Comparison of ENCODE assay signal across 12 cellular contexts in the genomic region with DNA sequence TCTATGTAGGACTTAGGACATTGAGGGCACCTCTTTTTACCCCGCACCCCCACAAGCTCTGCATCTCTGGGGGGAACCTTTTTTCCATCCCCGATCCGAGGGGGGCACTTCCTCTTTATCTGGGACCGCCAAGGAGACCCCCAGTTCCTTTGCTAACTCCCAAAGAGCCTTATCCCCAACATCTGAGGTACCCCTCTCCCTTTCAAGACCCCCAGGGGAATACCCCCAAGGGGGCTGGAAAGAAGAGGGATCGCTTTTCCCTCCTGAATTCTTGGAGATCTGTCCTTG. TPM values are rescaled to one million over a fixed set of nuclear protein-coding genes. Genes with fewer than 3 reads are reported as not detected.
DNase-seq lines count a peak whose midpoint lies in the region; ATAC-seq, FAIRE-seq and TF ChIP-seq lines count a peak whose summit lies in the region.
"Had no signal": no experiment of that assay in that cellular context is flagged by ENCODE, and none has a peak within 500 bp of the region (broad histone marks: within the 10 kb centered on the region; RNA-seq: fewer than 3 reads in every experiment).

No MANE protein-coding gene starts in this region.

- H2AK5ac ChIP-seq in IMR-90 (ENCODE audit: low read depth, low read length), result no peak overlapping the region

- peak overlapping the region; percentile 52 for H3K4me3 ChIP-seq in CD8-positive, alpha-beta memory T cell (ENCODE audit: low read length)
- H3K4me3 ChIP-seq in IMR-90 (ENCODE audit: insufficient read depth, low read depth, low read length) (no peak overlapping the region), GM12878 (peak overlapping the region; percentile 99)

- no peaks in the 10 kb centered on the region for H3K79me1 ChIP-seq in IMR-90 (ENCODE audit: low read depth in 1 of 2, low read length in 2 of 2)

- BruUV-seq in IMR-90 (replicated peaks; lab: Mats Ljungman, UMichigan) (no TSS peak), GM12878 (replicated peaks; lab: Mats Ljungman, UMichigan) (no TSS peak)

- in situ Hi-C loops in IMR-90 (cut with MboI; ENCODE audit: low sequenced_read_pairs), result no loop called here
- in situ Hi-C loops in GM12878 (cut with MboI), result no loop called here

- TF ChIP-seq POLR2A in IMR-90 (IDR thresholded peaks at IDR 0.05; ENCODE audit: low read depth, low read length) (no peak), GM12878 (IDR thresholded peaks at IDR 0.05; ENCODE audit: low read depth, low read length) (no peak)

- peaks cover 42% of the 10 kb centered on the region for H3K4me1 ChIP-seq in CD8-positive, alpha-beta memory T cell (ENCODE audit: insufficient read depth, low read length)
- H3K4me1 ChIP-seq in IMR-90 (ENCODE audit: control insufficient read depth, insufficient read depth, low read length), result no peaks in the 10 kb centered on the region
- peaks cover 42% of the 10 kb centered on the region for H3K4me1 ChIP-seq in GM12878 (ENCODE audit: control insufficient read depth, insufficient read depth, low read length)

- peaks cover 0 to 2% (median 0%) of the 10 kb centered on the region in 5 donors for H3K9me3 Mint-ChIP-seq in CD8-positive, alpha-beta memory T cell
- H3K9me3 Mint-ChIP-seq in natural killer cell, result no peaks in the 10 kb centered on the region

- H2BK120ac ChIP-seq in IMR-90 (ENCODE audit: low read depth, low read length), result no peak overlapping the region

- no peak overlapping the region for H2BK15ac ChIP-seq in IMR-90 (ENCODE audit: low read depth, low read length)

- H3K27ac Mint-ChIP-seq in CD8-positive, alpha-beta memory T cell, result peak overlapping the region in 7 of 8 donors; percentile 39 to 97 (median 87)
- H3K27ac Mint-ChIP-seq in natural killer cell, result peak overlapping the region in 1 of 2 donors; percentile 56

- H3K36me3 ChIP-seq in CD8-positive, alpha-beta memory T cell (ENCODE audit: insufficient read depth, low read length), result no peaks in the 10 kb centered on the region
- H3K36me3 ChIP-seq in IMR-90 (ENCODE audit: control insufficient read depth, insufficient read depth, low read length) (no peaks in the 10 kb centered on the region), GM12878 (ENCODE audit: control insufficient read depth in 2 of 2, insufficient read depth in 2 of 2, low read length in 1 of 2) (peaks cover 0 to 8% of the 10 kb centered on the region in 2 experiments; a peak in 2 of 4 replicates)
- H3K36me3 ChIP-seq: ascending aorta had no signal

- H3K27ac ChIP-seq in CD8-positive, alpha-beta memory T cell (ENCODE audit: low read depth, low read length), result peak overlapping the region; percentile 79
- H3K27ac ChIP-seq in IMR-90 (ENCODE audit: insufficient read depth, low read length), result no peak overlapping the region
- H3K27ac ChIP-seq in GM12878 (ENCODE audit: control insufficient read depth, insufficient read depth), result peak overlapping the region; percentile 83
- H3K27ac ChIP-seq: ascending aorta had no signal

- H4K8ac ChIP-seq in IMR-90 (ENCODE audit: low read depth in 2 of 2, low read length in 2 of 2), result no peak overlapping the region

- no peak overlapping the region for H2BK20ac ChIP-seq in IMR-90 (ENCODE audit: low read depth, low read length)

- intact Hi-C loops in IMR-90 (cut with micrococcal nuclease) (loop anchor here (5.0 kb wide), 1 partner anchor 205 kb away; a partner anchor contains a TSS), GM12878 (cut with micrococcal nuclease; ENCODE audit: unreplicated experiment) (loop anchor here (2.0 kb wide), 1 partner anchor 13 kb away; no protein-coding TSS in a partner anchor), natural killer cell (cut with micrococcal nuclease) (no loop called here), posterior vena cava (cut with DNase I) (no loop called here)

- H4K91ac ChIP-seq in IMR-90 (ENCODE audit: insufficient read depth, low read depth, low read length), result no peak overlapping the region

- H2AK9ac ChIP-seq in IMR-90 (replicated peaks; ENCODE audit: low read depth, low read length, poor library complexity), result no peak overlapping the region

- H3K4me2 ChIP-seq in IMR-90 (ENCODE audit: low read depth, low read length), result no peak overlapping the region
- peak overlapping the region; percentile 60; the same call in 1 of the 2 replicates for H3K4me2 ChIP-seq in GM12878 (ENCODE audit: control insufficient read depth, insufficient read depth)

- dilution Hi-C loops in IMR-90 (cut with HindIII; ENCODE audit: low sequenced_read_pairs, unreplicated experiment), result no loop called here

- ATAC-seq in IMR-90 (ENCODE audit: low read depth) (no peak), GM12878 (no peak), natural killer cell (no peak), GM21526 (IDR thresholded peaks at IDR 0.05; ENCODE audit: low FRiP score, unreplicated experiment) (no peak)

- no peak overlapping the region for H3K56ac ChIP-seq in IMR-90 (ENCODE audit: extremely low read depth, insufficient read depth, low read length)

- H3K23ac ChIP-seq in IMR-90 (ENCODE audit: low read depth, low read length), result no peak overlapping the region

- H2AFZ ChIP-seq in IMR-90 (replicated peaks; ENCODE audit: low read length, poor library complexity) (no peak overlapping the region), GM12878 (ENCODE audit: control insufficient read depth, low read depth, low read length) (no peak overlapping the region)

- H3K9me3 ChIP-seq in CD8-positive, alpha-beta memory T cell (ENCODE audit: low read length), result no peaks in the 10 kb centered on the region
- H3K9me3 ChIP-seq in IMR-90 (ENCODE audit: control insufficient read depth, insufficient read depth, low read length) (0 out of 2 replicates have a peak, but pooled peaks cover 2% of the 10 kb centered on the region), GM12878 (replicated peaks; ENCODE audit: control insufficient read depth, insufficient read depth, low read length) (no peaks in the 10 kb centered on the region; the same call in 2 of the 3 replicates)
- H3K9me3 ChIP-seq: ascending aorta had no signal

- peaks cover 9% of the 10 kb centered on the region for H3K27me3 ChIP-seq in CD8-positive, alpha-beta memory T cell (ENCODE audit: insufficient read depth, low read length, poor library complexity, severe bottlenecking)
- H3K27me3 ChIP-seq in IMR-90 (ENCODE audit: control insufficient read depth, insufficient read depth, low read length) (peaks cover 15% of the 10 kb centered on the region; the same call in 1 of the 2 replicates), GM12878 (replicated peaks in 1 of 2; ENCODE audit: control insufficient read depth in 2 of 2, insufficient read depth in 2 of 2, low read length in 1 of 2) (no peaks in the 10 kb centered on the region)
- H3K27me3 ChIP-seq: ascending aorta had no signal

- peak overlapping the region; percentile 82 to 96 (median 88) for H3K4me3 Mint-ChIP-seq in CD8-positive, alpha-beta memory T cell
- H3K4me3 Mint-ChIP-seq in natural killer cell, result peak overlapping the region; percentile 81

- no peaks in the 10 kb centered on the region for H4K20me1 ChIP-seq in IMR-90 (ENCODE audit: insufficient read depth, low read length)
- H4K20me1 ChIP-seq in GM12878 (ENCODE audit: control insufficient read depth, insufficient read depth), result no peaks in the 10 kb centered on the region; the same call in 1 of the 2 replicates

- H4K5ac ChIP-seq in IMR-90 (ENCODE audit: low read depth, low read length), result no peak overlapping the region

- 20% methylated on average over 1 of the region's 5 CpGs; no CpG with 5 or more reads in 1 of the 2 experiments for WGBS in IMR-90 (ENCODE audit: extremely low coverage in 2 of 2, insufficient read length in 1 of 2), 2 experiments
- WGBS in GM12878 (ENCODE audit: insufficient coverage, insufficient replicate concordance, low lambda C conversion rate, missing lambda C conversion rate), result 2% methylated on average over 5 of the region's 5 CpGs

- peaks cover 66% of the 10 kb centered on the region for H3K79me2 ChIP-seq in GM12878 (ENCODE audit: control insufficient read depth, insufficient read depth, low read length)

- no peak for TF ChIP-seq EP300 in GM12878 (IDR thresholded peaks at IDR 0.05; ENCODE audit: borderline replicate concordance in 1 of 2, control insufficient read depth in 1 of 2, low read depth in 2 of 2, low read length in 2 of 2)

- H3K9me1 ChIP-seq in IMR-90 (ENCODE audit: insufficient read depth, low read length), result no peaks in the 10 kb centered on the region

- RAD21 ChIA-PET in GM12878 (lab: Charles Lee; ENCODE audit: unreplicated experiment), result interaction anchor here (0.9 to 1.6 kb wide), 3 partner anchors 9 to 110 kb away, joined by 3 to 4 read pairs (median 3); no protein-coding TSS in a partner anchor

- peaks cover 0 to 14% (median 8%) of the 10 kb centered on the region in 3 donors for H3K36me3 Mint-ChIP-seq in CD8-positive, alpha-beta memory T cell
- no peaks in the 10 kb centered on the region for H3K36me3 Mint-ChIP-seq in natural killer cell

- FAIRE-seq in GM12878 (lab: Jason Lieb, UNC) (no peak), GM19239 (lab: Jason Lieb, UNC) (no peak)
- FAIRE-seq: G401.6, islet of Langerhans had no signal

- no peak overlapping the region for H3K14ac ChIP-seq in IMR-90 (replicated peaks; ENCODE audit: low read depth, low read length)

- no peak for TF ChIP-seq CTCF in IMR-90 (conservative IDR thresholded peaks at IDR 0.05; ENCODE audit: low read depth, low read length)
- no peak for TF ChIP-seq CTCF in GM12878 (IDR thresholded peaks at IDR 0.05 in 2 of 3, conservative IDR thresholded peaks at IDR 0.05 in 1 of 3; ENCODE audit: control insufficient read depth in 2 of 3, extremely low read depth in 1 of 3, insufficient read depth in 1 of 3, low read depth in 3 of 3, low read length in 3 of 3)
- no peak for TF ChIP-seq CTCF in natural killer cell (IDR thresholded peaks at IDR 0.05)

- no peak overlapping the region for H3K9ac ChIP-seq in IMR-90 (ENCODE audit: low read depth, low read length)
- peak overlapping the region; percentile 99 for H3K9ac ChIP-seq in GM12878 (ENCODE audit: control insufficient read depth, insufficient read depth, low read length)

- peak overlapping the region; percentile 78 for H2BK5ac ChIP-seq in IMR-90 (ENCODE audit: low read depth, low read length, poor library complexity, severe bottlenecking)

- no peak for DNase-seq in CD8-positive, alpha-beta memory T cell
- DNase-seq in IMR-90 (no peak), GM12878 (ENCODE audit: low read depth, low spot score) (no peak), natural killer cell (no peak), GM19239 (ENCODE audit: insufficient read length, low spot score) (no peak), posterior vena cava (ENCODE audit: low spot score) (no peak), DMS79 treated with DMSO at 0.1 percent for 48 hours (lab: John Stamatoyannopoulos, UW) (no peak)
- DNase-seq: stimulated activated CD4-positive, alpha-beta T cell treated with anti-CD3 and anti-CD28 coated beads, Interleukin-4, amount 100 ng/mL, for 1 hour had no signal

- peaks cover 52 to 67% (median 59%) of the 10 kb centered on the region in 3 donors for H3K4me1 Mint-ChIP-seq in CD8-positive, alpha-beta memory T cell
- peaks cover 17 to 45% of the 10 kb centered on the region in 2 donors for H3K4me1 Mint-ChIP-seq in natural killer cell

- H3K18ac ChIP-seq in IMR-90 (ENCODE audit: low read depth, low read length), result no peak overlapping the region

- SMC1A ChIA-PET in GM12878 (lab: Charles Lee; ENCODE audit: uncharacterized antibody, unreplicated experiment), result interaction anchor here (1.2 to 1.5 kb wide), 2 partner anchors 10 to 12 kb away, joined by 4 to 10 read pairs; no protein-coding TSS in a partner anchor

- TF ChIP-seq RAD21 in IMR-90 (IDR thresholded peaks at IDR 0.05; ENCODE audit: low read length) (no peak), GM12878 (IDR thresholded peaks at IDR 0.05; ENCODE audit: insufficient read depth, low read depth, low read length) (no peak)

- POLR2A ChIA-PET in CD8-positive, alpha-beta memory T cell (lab: Charles Lee), result interaction anchor here (0.6 kb wide), 1 partner anchor 50 kb away, joined by 3 read pairs; a partner anchor contains a TSS
- POLR2A ChIA-PET in IMR-90 (lab: Charles Lee; ENCODE audit: unreplicated experiment), result no interaction called here
- POLR2A ChIA-PET in GM12878 (lab: Charles Lee), result interaction anchor here (0.6 to 2.4 kb wide), 9 partner anchors 10 to 81 kb away, joined by 3 to 23 read pairs (median 5); no protein-coding TSS in a partner anchor

- peaks cover 21 to 30% of the 10 kb centered on the region in 2 donors for H3K27me3 Mint-ChIP-seq in CD8-positive, alpha-beta memory T cell
- H3K27me3 Mint-ChIP-seq in natural killer cell (ENCODE audit: low read depth in 2 of 2), result peaks cover 0 to 34% of the 10 kb centered on the region in 2 donors

- H3K4ac ChIP-seq in IMR-90 (ENCODE audit: low read depth, low read length), result no peak overlapping the region

- CTCF ChIA-PET in CD8-positive, alpha-beta memory T cell (lab: Charles Lee), result no interaction called here
- CTCF ChIA-PET in IMR-90 (lab: Yijun Ruan, JAX) (no interaction called here), GM12878 (lab: Yijun Ruan, JAX) (interaction anchor here (1.9 kb wide), 1 partner anchor 14 kb away, joined by 10 read pairs; no protein-coding TSS in a partner anchor)

RNA-seq across cellular contexts. Expression of a gene that starts 1.1 kb away (rescaled TPM):
- 10 to 100 TPM; 11.3 to 12.1 TPM for total RNA-seq in CD8-positive, alpha-beta memory T cell
- 4.5 TPM for polyA plus RNA-seq in CD8-positive, alpha-beta memory T cell
- total RNA-seq in IMR-90 (2012; rRNA removed) (not detected in 2 replicates), GM12878 (2014; rRNA removed) (72.8 and 75.3 TPM in 2 replicates), GM12878 (2014; rRNA removed; fragmentation: Illumina TruSeq; extraction: Trizol) (20.9 and 22.7 TPM in 2 replicates), GM12878 (2021) (60.1 TPM in 2 replicates), natural killer cell (1 to 10 TPM; 3.3 to 6.0 (median 5.6) TPM), posterior vena cava (under 1 TPM; 0.42 to 0.67 TPM)
- polyA plus RNA-seq in IMR-90 (2012; rRNA removed) (0.10 and 0.11 TPM in 2 replicates), GM12878 (2011; rRNA removed) (24.6 and 33.3 TPM in 2 replicates), GM12878 (2014; fragmentation: Illumina TruSeq; extraction: Trizol) (13.4 and 14.7 TPM in 2 replicates), GM12878 (2014; fragmentation: Nextera tagmentation; extraction: Ambion mirVana) (10 to 100 TPM in 1 of 2 experiments, 1 to 10 TPM in 1; 6.2 to 12.8 TPM), GM12878 (2014; rRNA removed) (46.8 and 48.0 TPM in 2 replicates), GM12878 (2016; fragmentation: Nextera tagmentation; extraction: Ambion mirVana) (10 to 100 TPM; 20.7 to 21.5 TPM)
- polyA plus RNA-seq in IMR-90 (2012; cell fraction: cytosol; rRNA removed), result 0.18 and 0.19 TPM in 2 replicates
- polyA plus RNA-seq in IMR-90 (2012; cell fraction: nucleus; rRNA removed; ENCODE audit: low replicate concordance), result 0.07 and 0.12 TPM in 2 replicates
- 48.6 and 53.3 TPM in 2 replicates for total RNA-seq in GM12878 (2013; cell fraction: nucleolus; rRNA removed)
- 20.3 TPM for polyA plus RNA-seq in GM12878 (2011; ENCODE audit: low read depth)
- polyA plus RNA-seq in GM12878 (2011; cell fraction: cytosol; rRNA removed), result 31.1 and 35.9 TPM in 2 replicates
- polyA plus RNA-seq in GM12878 (2011; cell fraction: nucleus; rRNA removed), result 21.7 and 29.6 TPM in 2 replicates
- 41.9 and 76.9 TPM in 2 replicates for polyA plus RNA-seq in GM12878 (2012)
- 11.6 and 25.0 TPM in 2 replicates for polyA minus RNA-seq in GM12878 (2011; rRNA and poly(A)+ RNA removed)
- 19.6 and 29.1 TPM in 2 replicates for polyA minus RNA-seq in GM12878 (2011; cell fraction: cytosol; rRNA and poly(A)+ RNA removed)
- polyA minus RNA-seq in GM12878 (2011; cell fraction: nucleus; rRNA and poly(A)+ RNA removed), result 14.4 and 18.5 TPM in 2 replicates
- total RNA-seq: ascending aorta had no signal

RNA-seq across cellular contexts. Expression of a gene that starts 29.8 kb away (rescaled TPM):
- total RNA-seq in CD8-positive, alpha-beta memory T cell, result 1 to 10 TPM; 7.1 to 8.9 TPM
- polyA plus RNA-seq in CD8-positive, alpha-beta memory T cell, result 5.9 TPM
- total RNA-seq in IMR-90 (2012; rRNA removed), result not detected in 2 replicates
- polyA plus RNA-seq in IMR-90 (2012; rRNA removed), result not detected in 2 replicates
- not detected in 2 replicates for polyA plus RNA-seq in IMR-90 (2012; cell fraction: cytosol; rRNA removed)
- not detected in 2 replicates for polyA plus RNA-seq in IMR-90 (2012; cell fraction: nucleus; rRNA removed; ENCODE audit: low replicate concordance)
- 1.8 and 4.3 TPM in 2 replicates for total RNA-seq in GM12878 (2013; cell fraction: nucleolus; rRNA removed)
- total RNA-seq in GM12878 (2014; rRNA removed), result 2.5 and 2.8 TPM in 2 replicates
- total RNA-seq in GM12878 (2014; rRNA removed; fragmentation: Illumina TruSeq; extraction: Trizol), result 1.3 and 1.4 TPM in 2 replicates
- total RNA-seq in GM12878 (2021), result 22.4 and 30.4 TPM in 2 replicates
- polyA plus RNA-seq in GM12878 (2011; ENCODE audit: low read depth), result 1.4 TPM
- 0.12 and 0.29 TPM in 2 replicates for polyA plus RNA-seq in GM12878 (2011; rRNA removed)
- polyA plus RNA-seq in GM12878 (2011; cell fraction: cytosol; rRNA removed), result 1.2 and 1.6 TPM in 2 replicates
- polyA plus RNA-seq in GM12878 (2011; cell fraction: nucleus; rRNA removed), result 1.1 and 2.1 TPM in 2 replicates
- 4.8 and 8.1 TPM in 2 replicates for polyA plus RNA-seq in GM12878 (2012)
- 5.9 and 7.1 TPM in 2 replicates for polyA plus RNA-seq in GM12878 (2014; fragmentation: Illumina TruSeq; extraction: Trizol)
- polyA plus RNA-seq in GM12878 (2014; fragmentation: Nextera tagmentation; extraction: Ambion mirVana), result under 1 TPM; 0.79 to 0.85 TPM
- 5.1 and 7.5 TPM in 2 replicates for polyA plus RNA-seq in GM12878 (2014; rRNA removed)
- polyA plus RNA-seq in GM12878 (2016; fragmentation: Nextera tagmentation; extraction: Ambion mirVana), result 10 to 100 TPM; 12.1 to 20.0 TPM
- 0.73 and 2.7 TPM in 2 replicates for polyA minus RNA-seq in GM12878 (2011; rRNA and poly(A)+ RNA removed)
- 3.4 and 8.4 TPM in 2 replicates for polyA minus RNA-seq in GM12878 (2011; cell fraction: cytosol; rRNA and poly(A)+ RNA removed)
- polyA minus RNA-seq in GM12878 (2011; cell fraction: nucleus; rRNA and poly(A)+ RNA removed), result 1.1 and 2.9 TPM in 2 replicates
- total RNA-seq in natural killer cell, result 1 to 10 TPM in 2 of 3 donors, under 1 TPM in 1; 0.40 to 2.6 (median 1.8) TPM
- under 1 TPM; 0.42 to 0.48 TPM for total RNA-seq in posterior vena cava

RNA-seq across cellular contexts. Expression of a gene that starts 50.3 kb away (rescaled TPM):
- 10 to 100 TPM; 51.9 to 55.1 TPM for total RNA-seq in CD8-positive, alpha-beta memory T cell
- 93.2 TPM for polyA plus RNA-seq in CD8-positive, alpha-beta memory T cell
- not detected in 2 replicates for total RNA-seq in IMR-90 (2012; rRNA removed)
- polyA plus RNA-seq in IMR-90 (2012; rRNA removed), result not detected in 2 replicates
- polyA plus RNA-seq in IMR-90 (2012; cell fraction: cytosol; rRNA removed), result not detected in 2 replicates
- polyA plus RNA-seq in IMR-90 (2012; cell fraction: nucleus; rRNA removed; ENCODE audit: low replicate concordance), result 0.12 and 0.32 TPM in 2 replicates
- 36.0 and 43.4 TPM in 2 replicates for total RNA-seq in GM12878 (2013; cell fraction: nucleolus; rRNA removed)
- 16.4 and 24.5 TPM in 2 replicates for total RNA-seq in GM12878 (2014; rRNA removed)
- total RNA-seq in GM12878 (2014; rRNA removed; fragmentation: Illumina TruSeq; extraction: Trizol), result 10.9 and 11.5 TPM in 2 replicates
- 50.5 and 54.3 TPM in 2 replicates for total RNA-seq in GM12878 (2021)
- 18.1 TPM for polyA plus RNA-seq in GM12878 (2011; ENCODE audit: low read depth)
- 10.6 and 25.8 TPM in 2 replicates for polyA plus RNA-seq in GM12878 (2011; rRNA removed)
- 27.6 and 35.8 TPM in 2 replicates for polyA plus RNA-seq in GM12878 (2011; cell fraction: cytosol; rRNA removed)
- polyA plus RNA-seq in GM12878 (2011; cell fraction: nucleus; rRNA removed), result 98.7 and 103 TPM in 2 replicates
- polyA plus RNA-seq in GM12878 (2012), result 39.5 and 44.4 TPM in 2 replicates
- 24.6 and 39.5 TPM in 2 replicates for polyA plus RNA-seq in GM12878 (2014; fragmentation: Illumina TruSeq; extraction: Trizol)
- 1 to 10 TPM; 2.4 to 2.8 TPM for polyA plus RNA-seq in GM12878 (2014; fragmentation: Nextera tagmentation; extraction: Ambion mirVana)
- 49.1 and 59.0 TPM in 2 replicates for polyA plus RNA-seq in GM12878 (2014; rRNA removed)
- polyA plus RNA-seq in GM12878 (2016; fragmentation: Nextera tagmentation; extraction: Ambion mirVana), result 10 to 100 TPM; 45.8 to 45.9 TPM
- 8.0 and 18.8 TPM in 2 replicates for polyA minus RNA-seq in GM12878 (2011; rRNA and poly(A)+ RNA removed)
- polyA minus RNA-seq in GM12878 (2011; cell fraction: cytosol; rRNA and poly(A)+ RNA removed), result 11.4 and 12.4 TPM in 2 replicates
- polyA minus RNA-seq in GM12878 (2011; cell fraction: nucleus; rRNA and poly(A)+ RNA removed), result 18.0 and 30.9 TPM in 2 replicates
- total RNA-seq in natural killer cell, result 100 to 1,000 TPM; 175 to 197 (median 188) TPM
- 1 to 10 TPM; 2.1 to 3.9 TPM for total RNA-seq in posterior vena cava

RNA-seq across cellular contexts. Expression of a gene that starts 59.0 kb away (rescaled TPM):
- 10 to 100 TPM; 63.1 to 70.0 TPM for total RNA-seq in CD8-positive, alpha-beta memory T cell
- polyA plus RNA-seq in CD8-positive, alpha-beta memory T cell, result 4.0 TPM
- total RNA-seq in IMR-90 (2012; rRNA removed), result not detected in 2 replicates
- not detected in 2 replicates for polyA plus RNA-seq in IMR-90 (2012; rRNA removed)
- not detected in 2 replicates for polyA plus RNA-seq in IMR-90 (2012; cell fraction: cytosol; rRNA removed)
- not detected in 2 replicates for polyA plus RNA-seq in IMR-90 (2012; cell fraction: nucleus; rRNA removed; ENCODE audit: low replicate concordance)
- 147 and 150 TPM in 2 replicates for total RNA-seq in GM12878 (2013; cell fraction: nucleolus; rRNA removed)
- 421 and 441 TPM in 2 replicates for total RNA-seq in GM12878 (2014; rRNA removed)
- 151 and 155 TPM in 2 replicates for total RNA-seq in GM12878 (2014; rRNA removed; fragmentation: Illumina TruSeq; extraction: Trizol)
- total RNA-seq in GM12878 (2021), result 269 and 285 TPM in 2 replicates
- 88.8 TPM for polyA plus RNA-seq in GM12878 (2011; ENCODE audit: low read depth)
- polyA plus RNA-seq in GM12878 (2011; rRNA removed), result 117 and 262 TPM in 2 replicates
- polyA plus RNA-seq in GM12878 (2011; cell fraction: cytosol; rRNA removed), result 434 and 636 TPM in 2 replicates
- polyA plus RNA-seq in GM12878 (2011; cell fraction: nucleus; rRNA removed), result 321 and 457 TPM in 2 replicates
- 227 and 312 TPM in 2 replicates for polyA plus RNA-seq in GM12878 (2012)
- polyA plus RNA-seq in GM12878 (2014; fragmentation: Illumina TruSeq; extraction: Trizol), result 9.4 and 52.9 TPM in 2 replicates
- polyA plus RNA-seq in GM12878 (2014; fragmentation: Nextera tagmentation; extraction: Ambion mirVana), result 10 to 100 TPM; 16.4 to 35.8 TPM
- polyA plus RNA-seq in GM12878 (2014; rRNA removed), result 405 and 437 TPM in 2 replicates
- polyA plus RNA-seq in GM12878 (2016; fragmentation: Nextera tagmentation; extraction: Ambion mirVana), result 100 to 1,000 TPM; 348 to 371 TPM
- polyA minus RNA-seq in GM12878 (2011; rRNA and poly(A)+ RNA removed), result 149 and 245 TPM in 2 replicates
- polyA minus RNA-seq in GM12878 (2011; cell fraction: cytosol; rRNA and poly(A)+ RNA removed), result 94.1 and 120 TPM in 2 replicates
- polyA minus RNA-seq in GM12878 (2011; cell fraction: nucleus; rRNA and poly(A)+ RNA removed), result 56.8 and 85.8 TPM in 2 replicates
- 1 to 10 TPM in 2 of 3 donors, under 1 TPM in 1; 0.52 to 1.2 (median 1.2) TPM for total RNA-seq in natural killer cell
- total RNA-seq in posterior vena cava, result under 1 TPM in 1 of 2 donors, not detected in 1; 0.46 TPM
- total RNA-seq: ascending aorta had no signal

Comparison
In these comparisons a context has a peak if more than half of its experiments do, and no peak if none do; other contexts are left out.
1. intact Hi-C loops: an anchor here in IMR-90 (5.0 kb wide) and GM12878 (2.0 kb wide); none called in natural killer cell and posterior vena cava.